ENCODE assay signal across 1 cellular context in genomic region chr16:67783353-67783725, GRCh38.
A peak's percentile ranks its signal among the peaks of the same experiment; 100 is the strongest.
TF ChIP-seq lines count a peak whose summit lies in the region.

No MANE protein-coding gene starts in this region.

TF ChIP-seq in HEK293, 187 proteins besides CTCF, POLR2A, EP300 and RAD21 (continued from another document):
- TF ChIP-seq OSR2 (tag by site-specific recombination; IDR thresholded peaks at IDR 0.05), result 0 out of 2 replicates have a peak, but pooled peaks have one; percentile 32
- no peak for TF ChIP-seq PRDM4 (tag by site-specific recombination; IDR thresholded peaks at IDR 0.05)
- TF ChIP-seq ZNF324 (tag by site-specific recombination; IDR thresholded peaks at IDR 0.05), result no peak
- TF ChIP-seq FEZF1 (tag by site-specific recombination; IDR thresholded peaks at IDR 0.05), result no peak
- TF ChIP-seq ZNF629 (tag by site-specific recombination; IDR thresholded peaks at IDR 0.05), result no peak
- TF ChIP-seq ZNF521 (tag by site-specific recombination; IDR thresholded peaks at IDR 0.05), result no peak
- peak; percentile 62; the same call in 1 of the 2 replicates for TF ChIP-seq WT1 (tag by site-specific recombination; IDR thresholded peaks at IDR 0.05)
- TF ChIP-seq SP2 (tag by site-specific recombination; IDR thresholded peaks at IDR 0.05), result no peak
- 0 out of 2 replicates have a peak, but pooled peaks have one; percentile 33 for TF ChIP-seq IKZF3 (tag by site-specific recombination; IDR thresholded peaks at IDR 0.05)
- 0 out of 2 replicates have a peak, but pooled peaks have one; percentile 33 for TF ChIP-seq SCRT1 (tag by site-specific recombination; IDR thresholded peaks at IDR 0.05; ENCODE audit: borderline replicate concordance)
- no peak for TF ChIP-seq PBX3 (CRISPR knock-in tag; IDR thresholded peaks at IDR 0.05)
- TF ChIP-seq OVOL3 (tag by site-specific recombination; IDR thresholded peaks at IDR 0.05), result no peak
- no peak for TF ChIP-seq ZNF677 (tag by site-specific recombination; IDR thresholded peaks at IDR 0.05)
